8 cellular contexts compared by ENCODE assay signal in genomic region chr3:72447059-72447946, GRCh38. TPM values are rescaled to one million over a fixed set of nuclear protein-coding genes. Genes with fewer than 3 reads are reported as not detected.
A peak's percentile ranks its signal among the peaks of the same experiment; 100 is the strongest.
DNase-seq lines count a peak whose midpoint lies in the region; ATAC-seq, FAIRE-seq and TF ChIP-seq lines count a peak whose summit lies in the region.

No MANE protein-coding gene starts in this region.

- DNase-seq in AML-193 (lab: John Stamatoyannopoulos, UW) (peak; percentile 85 to 89), NCI-H510A (lab: John Stamatoyannopoulos, UW) (peak; percentile 58), dedifferentiated amniotic fluid mesenchymal stem cell (ENCODE audit: extremely low spot score) (peak; percentile 82), HepG2 (ENCODE audit: low spot score) (peak; percentile 66)
- peak; percentile 93 for DNase-seq in activated CD4-positive, alpha-beta T cell treated with anti-CD3 and anti-CD28 coated beads, Interleukin-2, amount 50 U/mL, for 1 hour
- DNase-seq in stimulated activated CD4-positive, alpha-beta T cell treated with anti-CD3 and anti-CD28 coated beads, Interleukin-2, amount 100 ng/mL, for 4 hours (ENCODE audit: low read depth) = peak; percentile 92

- ATAC-seq in GM19025 (IDR thresholded peaks at IDR 0.05; ENCODE audit: low read depth, unreplicated experiment) = peak; percentile 91
- peak; percentile 92 for ATAC-seq in HG03175 (IDR thresholded peaks at IDR 0.05; ENCODE audit: unreplicated experiment)
- ATAC-seq in HepG2 = peak; percentile 71

- H3K27me3 ChIP-seq in HepG2 (ENCODE audit: control insufficient read depth in 1 of 2, insufficient read depth in 2 of 2, low read length in 2 of 2) = peaks cover 0 to 2% of the 10 kb centered on the region in 2 experiments; a peak in 1 of 5 replicates

- no peak for TF ChIP-seq EP300 in HepG2 (IDR thresholded peaks at IDR 0.05; ENCODE audit: low read depth in 2 of 2, low read length in 2 of 2)
- TF ChIP-seq EP300 in HepG2 (CRISPR knock-in tag; IDR thresholded peaks at IDR 0.05; ENCODE audit: borderline replicate concordance) = no peak

- peak; percentile 75 for TF ChIP-seq RAD21 in HepG2 (CRISPR knock-in tag; IDR thresholded peaks at IDR 0.05)

- H3K27ac ChIP-seq in HepG2 (ENCODE audit: extremely low read length, insufficient read depth, low read length) = peak overlapping the region; percentile 84

- no peaks in the 10 kb centered on the region for H3K36me3 ChIP-seq in HepG2 (replicated peaks in 1 of 2; ENCODE audit: control insufficient read depth in 1 of 2, insufficient read depth in 2 of 2, low read length in 2 of 2)

- peaks cover 64% of the 10 kb centered on the region for H3K4me1 ChIP-seq in HepG2 (ENCODE audit: insufficient read depth, low read length)

- no peak for TF ChIP-seq CTCF in HepG2 (CRISPR knock-in tag; IDR thresholded peaks at IDR 0.05)

- TF ChIP-seq POLR2A in HepG2 (IDR thresholded peaks at IDR 0.05; ENCODE audit: insufficient read depth in 1 of 2, low read depth in 2 of 2, low read length in 2 of 2) = no peak; a peak in 1 of 4 replicates

- no TSS peak for BruUV-seq in HepG2 (replicated peaks; lab: Mats Ljungman, UMichigan)

- FAIRE-seq in HepG2 (lab: Jason Lieb, UNC) = no peak

- H4K20me1 ChIP-seq in HepG2 (ENCODE audit: insufficient read depth, low read length) = peaks cover 44% of the 10 kb centered on the region

- 89% methylated on average over 20 of the region's 97 CpGs for WGBS in HepG2 (ENCODE audit: low lambda C conversion rate)

- H3K9ac ChIP-seq in HepG2 (ENCODE audit: insufficient read depth, low read depth, low read length) = peak overlapping the region; percentile 91; the same call in 1 of the 2 replicates

- no peak overlapping the region for H2AFZ ChIP-seq in HepG2 (ENCODE audit: low read length)

- peak overlapping the region; percentile 98; the same call in 1 of the 2 replicates for H3K4me2 ChIP-seq in HepG2 (ENCODE audit: low read depth, low read length)

- POLR2A ChIA-PET in HepG2 (lab: Yijun Ruan, JAX) = interaction anchor here (0.6 to 1.4 kb wide), 5 partner anchors 9 to 236 kb away, joined by 3 to 6 read pairs (median 3); no protein-coding TSS in a partner anchor

- peak overlapping the region; percentile 92 to 94 (median 93); a peak in 4 of 6 replicates for H3K4me3 ChIP-seq in HepG2 (replicated peaks in 1 of 3; ENCODE audit: insufficient read depth in 1 of 3, low read depth in 2 of 3, low read length in 3 of 3)

- H3K9me3 ChIP-seq in HepG2 (ENCODE audit: low read length) = no peaks in the 10 kb centered on the region

- intact Hi-C loops in HepG2 (cut with micrococcal nuclease; ENCODE audit: unreplicated experiment) = loop anchor here (5.0 kb wide), 2 partner anchors 120 to 145 kb away; no protein-coding TSS in a partner anchor

- CTCF ChIA-PET in HepG2 (lab: Yijun Ruan, JAX; ENCODE audit: low intra/inter-chr PET ratio, low total read pairs) = no interaction called here

- in situ Hi-C loops in HepG2 (cut with HindIII; ENCODE audit: extremely low pct_ligation_motif_present, low pct_unique_long_range_greater_than_20kb) = no loop called here

- peaks cover 44% of the 10 kb centered on the region for H3K79me2 ChIP-seq in HepG2 (ENCODE audit: insufficient read depth, low read length)

TF ChIP-seq in HepG2, 621 proteins besides CTCF, POLR2A, EP300 and RAD21 (continues in another document):
- no peak for TF ChIP-seq ZNF407 (CRISPR knock-in tag; IDR thresholded peaks at IDR 0.05; ENCODE audit: not compliant biosample characterization)
- TF ChIP-seq ZNF75D (CRISPR knock-in tag; IDR thresholded peaks at IDR 0.05; ENCODE audit: borderline replicate concordance) = no peak
- TF ChIP-seq SAP130 (CRISPR knock-in tag; IDR thresholded peaks at IDR 0.05; ENCODE audit: low read depth) = peak; percentile 40; the same call in 1 of the 2 replicates
- no peak for TF ChIP-seq RXRB (CRISPR knock-in tag; IDR thresholded peaks at IDR 0.05; ENCODE audit: borderline replicate concordance)
- 0 out of 2 replicates have a peak, but pooled peaks have one; percentile 32 for TF ChIP-seq ZNF749 (CRISPR knock-in tag; IDR thresholded peaks at IDR 0.05; ENCODE audit: borderline replicate concordance)

RNA-seq across cellular contexts. Expression of gene RYBP, which starts 0.9 kb away (rescaled TPM):
- total RNA-seq in HepG2 (2016; rRNA removed; fragmentation: Illumina TruSeq; extraction: Trizol) = 6.1 and 13.2 TPM in 2 replicates
- 1.0 and 1.2 TPM in 2 replicates for total RNA-seq in HepG2 (2016; cell fraction: cytosol; rRNA removed; fragmentation: Illumina TruSeq; extraction: Trizol; ENCODE audit: low read depth)
- 6.3 and 12.2 TPM in 2 replicates for total RNA-seq in HepG2 (2016; cell fraction: insoluble cytoplasmic fraction; rRNA removed; fragmentation: Illumina TruSeq; extraction: Trizol)
- 7.7 and 7.8 TPM in 2 replicates for total RNA-seq in HepG2 (2016; cell fraction: membrane; rRNA removed; fragmentation: Illumina TruSeq; extraction: Trizol)
- 8.8 and 10.1 TPM in 2 replicates for total RNA-seq in HepG2 (2016; cell fraction: nucleus; rRNA removed; fragmentation: Illumina TruSeq; extraction: Trizol)
- polyA plus RNA-seq in HepG2 (2011; rRNA removed) = 8.0 and 10.7 TPM in 2 replicates
- 4.9 and 7.5 TPM in 2 replicates for polyA plus RNA-seq in HepG2 (2011; cell fraction: cytosol; rRNA removed)
- polyA plus RNA-seq in HepG2 (2011; cell fraction: nucleus; rRNA removed) = 5.2 and 6.1 TPM in 2 replicates
- 15.4 and 18.6 TPM in 2 replicates for polyA plus RNA-seq in HepG2 (2012)
- polyA plus RNA-seq in HepG2 (2016; cell fraction: cytosol; fragmentation: Illumina TruSeq; extraction: Trizol; ENCODE audit: low read depth) = 1.4 TPM in 2 replicates
- 16.6 TPM in 2 replicates for polyA plus RNA-seq in HepG2 (2016; cell fraction: insoluble cytoplasmic fraction; fragmentation: Illumina TruSeq; extraction: Trizol; ENCODE audit: low read depth)
- 6.0 and 6.1 TPM in 2 replicates for polyA plus RNA-seq in HepG2 (2016; cell fraction: membrane; fragmentation: Illumina TruSeq; extraction: Trizol; ENCODE audit: low read depth)
- 13.8 and 14.7 TPM in 2 replicates for polyA plus RNA-seq in HepG2 (2016; cell fraction: nucleus; fragmentation: Illumina TruSeq; extraction: Trizol; ENCODE audit: insufficient read depth, low read depth)
- polyA minus RNA-seq in HepG2 (2011; rRNA and poly(A)+ RNA removed; ENCODE audit: low replicate concordance) = 2.2 and 5.2 TPM in 2 replicates
- 13.5 and 13.7 TPM in 2 replicates for polyA minus RNA-seq in HepG2 (2011; cell fraction: cytosol; rRNA and poly(A)+ RNA removed)
- polyA minus RNA-seq in HepG2 (2011; cell fraction: nucleus; rRNA and poly(A)+ RNA removed) = 17.0 and 23.4 TPM in 2 replicates

Comparison
In these comparisons a context has a peak if more than half of its experiments do, and no peak if none do; other contexts are left out.
1. Peak in every context shown above with its lines: DNase-seq, ATAC-seq, H3K4me3 ChIP-seq and H3K27ac ChIP-seq.